8 cellular contexts compared by ENCODE assay signal in the genomic region with DNA sequence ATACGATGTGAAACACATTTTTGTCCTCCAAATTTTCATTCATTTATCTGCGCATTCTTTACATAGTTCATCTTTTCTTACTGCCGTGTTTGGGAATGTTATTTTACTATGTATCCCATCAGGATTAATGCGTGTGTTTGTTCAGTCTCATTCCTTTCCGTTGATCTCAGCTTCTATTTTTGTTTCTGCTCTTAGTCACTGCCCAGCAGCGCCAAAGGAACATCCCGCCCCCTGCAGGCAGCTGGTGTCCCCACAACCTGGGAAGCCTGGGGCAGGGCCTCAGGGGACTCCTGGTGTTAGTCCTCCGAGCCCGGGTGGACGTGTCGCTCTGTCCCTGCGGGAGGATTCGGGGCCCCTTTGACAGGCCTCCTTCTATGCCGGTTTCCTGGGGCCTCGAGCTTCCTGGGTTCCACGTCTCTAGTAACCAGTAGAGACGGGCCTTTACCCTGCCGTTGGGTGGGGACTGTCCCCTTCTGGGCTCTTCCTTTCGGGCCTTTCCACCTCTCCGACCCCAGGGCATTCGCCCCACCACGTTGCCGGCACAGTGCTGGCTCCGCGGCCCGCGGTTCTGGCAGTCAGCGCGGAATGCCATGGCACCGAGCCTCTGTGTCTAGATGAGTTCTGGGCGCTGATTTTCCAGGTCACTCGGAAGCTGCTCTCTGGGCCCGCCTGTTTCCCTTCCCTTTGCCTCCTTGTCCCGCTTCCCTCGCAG. TPM values are rescaled to one million over a fixed set of nuclear protein-coding genes. Genes with fewer than 3 reads are reported as not detected.
DNase-seq lines count a peak whose midpoint lies in the region; ATAC-seq and TF ChIP-seq lines count a peak whose summit lies in the region.

No MANE protein-coding gene starts in this region.

- ATAC-seq in GM18868 (IDR thresholded peaks at IDR 0.05; ENCODE audit: unreplicated experiment) (peak; percentile 31), HG03135 (IDR thresholded peaks at IDR 0.05; ENCODE audit: unreplicated experiment) (peak; percentile 47)
- ATAC-seq in central memory CD8-positive, alpha-beta T cell (replicated peaks; ENCODE audit: extremely low read depth, poor library complexity, severe bottlenecking), result peak; percentile 66

- CTCF ChIA-PET in AG04450 (lab: Charles Lee), result interaction anchor here (0.5 to 2.2 kb wide), 32 partner anchors 9 to 753 kb away, joined by 3 to 15 read pairs (median 4); a partner anchor contains a TSS

- peak overlapping the region; percentile 99 for H3K27ac ChIP-seq in AG04450 (ENCODE audit: low read depth, low read length)

- H3K9me3 Mint-ChIP-seq in central memory CD8-positive, alpha-beta T cell, result no peaks in the 10 kb centered on the region

- peaks cover 6% of the 10 kb centered on the region for H3K36me3 Mint-ChIP-seq in central memory CD8-positive, alpha-beta T cell (ENCODE audit: insufficient read depth)

- H3K4me3 ChIP-seq in AG04450 (ENCODE audit: low read depth, low read length), result peak overlapping the region; percentile 51

- peak overlapping the region; percentile 90 for H3K4me3 Mint-ChIP-seq in central memory CD8-positive, alpha-beta T cell

- H3K9me3 ChIP-seq in AG04450 (ENCODE audit: control insufficient read depth, insufficient read depth, low read length), result no peaks in the 10 kb centered on the region

- no peaks in the 10 kb centered on the region for H3K27me3 ChIP-seq in AG04450 (ENCODE audit: control insufficient read depth, insufficient read depth, low read length)

- POLR2A ChIA-PET in AG04450 (lab: Yijun Ruan, JAX), result interaction anchor here (0.7 to 2.1 kb wide), 17 partner anchors 12 to 696 kb away, joined by 3 to 11 read pairs (median 4); a partner anchor contains a TSS

- peak; percentile 96 for TF ChIP-seq CTCF in AG04450 (IDR thresholded peaks at IDR 0.05; ENCODE audit: low read depth, low read length)

- DNase-seq in AG04450 (ENCODE audit: low read depth, low spot score) (peak; percentile 97), NCI-H2227 (lab: John Stamatoyannopoulos, UW; ENCODE audit: unreplicated experiment) (peak; percentile 95), islet precursor cell (peak; percentile 98)
- DNase-seq in activated CD4-positive, CD25-positive, alpha-beta regulatory T cell treated with anti-CD3 and anti-CD28 coated beads, Interleukin-2, amount 50 U/mL, for 16 hours (ENCODE audit: low read depth, low spot score), result peak; percentile 76
- DNase-seq in central memory CD8-positive, alpha-beta T cell (ENCODE audit: low spot score in 2 of 2), result peak; percentile 76 to 77
- DNase-seq in stimulated activated CD4-positive, alpha-beta T cell treated with anti-CD3 and anti-CD28 coated beads, Interleukin-12 subunit alpha, Interleukin-12 subunit beta, amount 100 ng/mL, for 48 hours (ENCODE audit: low read depth in 2 of 3, low spot score in 1 of 3), result peak; percentile 83 to 85 (median 84)

- H3K27ac Mint-ChIP-seq in central memory CD8-positive, alpha-beta T cell (ENCODE audit: low read depth), result peak overlapping the region; percentile 95

- peaks cover 13% of the 10 kb centered on the region for H3K4me1 Mint-ChIP-seq in central memory CD8-positive, alpha-beta T cell

- no peaks in the 10 kb centered on the region for H3K27me3 Mint-ChIP-seq in central memory CD8-positive, alpha-beta T cell

RNA-seq across cellular contexts. Expression of a gene that starts 39.8 kb away (rescaled TPM):
- polyA plus RNA-seq in AG04450 (2011; rRNA removed), result 27.2 and 44.8 TPM in 2 replicates
- 13.4 and 20.3 TPM in 2 replicates for polyA minus RNA-seq in AG04450 (2011; rRNA and poly(A)+ RNA removed)

RNA-seq across cellular contexts. Expression of a gene that starts 50.6 kb away (rescaled TPM):
- 20.9 and 24.6 TPM in 2 replicates for polyA plus RNA-seq in AG04450 (2011; rRNA removed)
- polyA minus RNA-seq in AG04450 (2011; rRNA and poly(A)+ RNA removed), result 15.4 and 20.1 TPM in 2 replicates

Comparison
In these comparisons a context has a peak if more than half of its experiments do, and no peak if none do; other contexts are left out.
1. Peak in every context shown above with its lines: DNase-seq, ATAC-seq, H3K4me3 ChIP-seq and H3K27ac ChIP-seq.